ENCODE assay signal across 18 cellular contexts in genomic region chr1:108556079-108556478, GRCh38. TPM values are rescaled to one million over a fixed set of nuclear protein-coding genes. Genes with fewer than 3 reads are reported as not detected.
A peak's percentile ranks its signal among the peaks of the same experiment; 100 is the strongest.
DNase-seq lines count a peak whose midpoint lies in the region; FAIRE-seq and TF ChIP-seq lines count a peak whose summit lies in the region.
"Had no signal": no experiment of that assay in that cellular context is flagged by ENCODE, and none has a peak within 500 bp of the region (broad histone marks: within the 10 kb centered on the region; RNA-seq: fewer than 3 reads in every experiment).

No MANE protein-coding gene starts in this region.

- H3K9ac ChIP-seq in MM.1S (ENCODE audit: low read length) (no peak overlapping the region), skeletal muscle tissue (ENCODE audit: low read depth in 1 of 3, low read length in 3 of 3) (no peak overlapping the region)
- H3K9ac ChIP-seq: GM23248 had no signal

- H3K9me3 ChIP-seq in DOHH2 (ENCODE audit: control insufficient read depth, insufficient read depth, low read length), result no peaks in the 10 kb centered on the region
- no peaks in the 10 kb centered on the region for H3K9me3 ChIP-seq in MM.1S (replicated peaks; ENCODE audit: insufficient read depth, low read length)
- no peaks in the 10 kb centered on the region for H3K9me3 ChIP-seq in skeletal muscle tissue (ENCODE audit: control insufficient read depth in 3 of 3, low read length in 3 of 3)
- H3K9me3 ChIP-seq: MG63, SJCRH30 had no signal

- TF ChIP-seq CTCF in DOHH2 (IDR thresholded peaks at IDR 0.05; ENCODE audit: low read depth, low read length, poor library complexity, severe bottlenecking), result no peak
- no peak for TF ChIP-seq CTCF in MM.1S (IDR thresholded peaks at IDR 0.05; ENCODE audit: low read length)

- H3F3A ChIP-seq in DOHH2 (ENCODE audit: control insufficient read depth, insufficient read depth) (peaks cover 21% of the 10 kb centered on the region), MM.1S (ENCODE audit: insufficient read depth, low read length) (peaks cover 3% of the 10 kb centered on the region; the same call in 1 of the 2 replicates)

- H3K36me3 ChIP-seq in DOHH2 (ENCODE audit: control insufficient read depth, low read length), result no peaks in the 10 kb centered on the region
- no peaks in the 10 kb centered on the region for H3K36me3 ChIP-seq in MM.1S (replicated peaks; ENCODE audit: insufficient read depth, low read length)
- no peaks in the 10 kb centered on the region for H3K36me3 ChIP-seq in skeletal muscle tissue (ENCODE audit: control insufficient read depth in 3 of 3, insufficient read depth in 3 of 3, low read length in 3 of 3)
- H3K36me3 ChIP-seq: MG63, SJCRH30 had no signal

- H3K4me1 ChIP-seq in DOHH2 (ENCODE audit: control insufficient read depth, low read length), result peaks cover 43% of the 10 kb centered on the region
- H3K4me1 ChIP-seq in MM.1S (ENCODE audit: low read length), result peaks cover under 1% of the 10 kb centered on the region
- H3K4me1 ChIP-seq in skeletal muscle tissue (ENCODE audit: control insufficient read depth in 3 of 3, insufficient read depth in 3 of 3, low read length in 3 of 3), result peaks cover 0 to 8% (median 2%) of the 10 kb centered on the region in 3 donors

- H4K20me1 ChIP-seq in DOHH2 (ENCODE audit: control insufficient read depth, insufficient read depth, low read depth, low read length), result no peaks in the 10 kb centered on the region
- H4K20me1 ChIP-seq in MM.1S (ENCODE audit: insufficient read depth, low read length), result no peaks in the 10 kb centered on the region

- H3K9me2 ChIP-seq in DOHH2 (replicated peaks; ENCODE audit: control insufficient read depth, low read length) (no peaks in the 10 kb centered on the region), MM.1S (replicated peaks; ENCODE audit: insufficient read depth, low read length) (no peaks in the 10 kb centered on the region)

- H3K4me3 ChIP-seq in DOHH2 (ENCODE audit: low read length), result no peak overlapping the region
- no peak overlapping the region for H3K4me3 ChIP-seq in MM.1S (ENCODE audit: low read length)
- no peak overlapping the region for H3K4me3 ChIP-seq in skeletal muscle tissue (ENCODE audit: low read length in 3 of 3)
- H3K4me3 ChIP-seq: GM23248, MG63, SJCRH30 had no signal

- no peak overlapping the region for H2AFZ ChIP-seq in MM.1S (ENCODE audit: low read length)
- H2AFZ ChIP-seq: GM23248 had no signal

- H3K27me3 ChIP-seq in DOHH2 (ENCODE audit: control insufficient read depth, low read length), result no peaks in the 10 kb centered on the region
- no peaks in the 10 kb centered on the region for H3K27me3 ChIP-seq in MM.1S (replicated peaks; ENCODE audit: insufficient read depth, low read length)
- H3K27me3 ChIP-seq in skeletal muscle tissue (ENCODE audit: control insufficient read depth in 3 of 3, insufficient read depth in 3 of 3, low read length in 3 of 3), result no peaks in the 10 kb centered on the region
- H3K27me3 ChIP-seq: MG63, SJCRH30 had no signal

- DNase-seq in MM.1S (peak; percentile 13), caudate nucleus (lab: John Stamatoyannopoulos, UW) (no peak), NOMO-1 (lab: John Stamatoyannopoulos, UW; ENCODE audit: unreplicated experiment in 2 of 2) (no peak), frontal cortex (ENCODE audit: low spot score in 2 of 2) (no peak)
- DNase-seq in activated CD4-positive, alpha-beta T cell treated with anti-CD3 and anti-CD28 coated beads, Interleukin-2, amount 50 U/mL, for 4 hours, result no peak
- DNase-seq: Calu3, GM23248, H7, KG1, MG63, NCI-H2029, NCI-H446 treated with DMSO at 0.1 percent for 48 hours, NCI-H82, PC-3, SJCRH30 had no signal

- H3K27ac ChIP-seq in DOHH2 (ENCODE audit: low read depth, low read length) (no peak overlapping the region), MM.1S (ENCODE audit: low read length) (no peak overlapping the region), caudate nucleus (ENCODE audit: low read depth, low read length) (peak overlapping the region; percentile 67), skeletal muscle tissue (ENCODE audit: low read depth, low read length) (peak overlapping the region; percentile 36)
- H3K27ac ChIP-seq: GM23248, SJCRH30 had no signal

- H3K4me2 ChIP-seq in DOHH2 (ENCODE audit: low read length) (peak overlapping the region; percentile 82), MM.1S (ENCODE audit: low read depth, low read length) (no peak overlapping the region)

- H3K79me2 ChIP-seq in DOHH2 (ENCODE audit: control insufficient read depth, low read length) (peaks cover 8% of the 10 kb centered on the region), MM.1S (ENCODE audit: low read length) (no peaks in the 10 kb centered on the region)

- FAIRE-seq in frontal cortex (lab: Jason Lieb, UNC), result no peak
- FAIRE-seq: HTR-8/SVneo had no signal

RNA-seq across cellular contexts. Expression of gene EEIG2, which starts 3.8 kb away (rescaled TPM):
- total RNA-seq in skeletal muscle tissue (15.7 TPM), frontal cortex (56.7 TPM)

Comparison
In these comparisons a context has a peak if more than half of its experiments do, and no peak if none do; other contexts are left out.
1. H3K27ac ChIP-seq: peak in caudate nucleus (single experiment) and skeletal muscle tissue (single experiment); none in DOHH2 (single experiment) and MM.1S (single experiment).